8 cellular contexts compared by ENCODE assay signal in the genomic region with DNA sequence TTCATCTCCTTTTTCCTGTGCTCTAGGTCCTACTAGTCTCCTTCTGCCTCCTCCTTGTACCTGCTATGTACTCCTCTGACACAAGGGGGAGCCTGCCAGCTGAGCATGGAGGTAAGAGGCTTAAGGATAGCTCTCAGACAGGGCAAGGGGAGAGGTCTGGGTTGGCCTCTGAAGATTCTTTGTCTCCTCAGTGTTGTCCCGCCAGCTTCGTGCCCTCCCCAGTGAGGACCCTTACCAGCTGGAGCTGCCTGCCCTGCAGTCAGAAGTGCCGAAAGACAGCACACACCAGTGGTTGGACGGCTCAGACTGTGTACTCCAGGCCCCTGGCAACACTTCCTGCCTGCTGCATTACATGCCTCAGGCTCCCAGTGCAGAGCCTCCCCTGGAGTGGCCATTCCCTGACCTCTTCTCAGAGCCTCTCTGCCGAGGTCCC. TPM values are rescaled to one million over a fixed set of nuclear protein-coding genes. Genes with fewer than 3 reads are reported as not detected.
DNase-seq lines count a peak whose midpoint lies in the region; ATAC-seq and TF ChIP-seq lines count a peak whose summit lies in the region.

No MANE protein-coding gene starts in this region.

- no peak overlapping the region for H4K5ac ChIP-seq in H9 (ENCODE audit: insufficient read length, low read depth, low read length)

- H3K27ac ChIP-seq in C4-2B: no peak overlapping the region
- no peak overlapping the region for H3K27ac ChIP-seq in H9 (ENCODE audit: insufficient read length, low read depth, low read length)
- H3K27ac ChIP-seq in ectodermal cell (ENCODE audit: insufficient read depth, low read depth, low read length, poor library complexity, severe bottlenecking): peak overlapping the region; percentile 76
- H3K27ac ChIP-seq in tibial artery: peak overlapping the region in 1 of 2 donors; percentile 99

- DNase-seq in H9 (peak; percentile 85), NCI-H524 treated with DMSO at 0.1 percent for 48 hours (lab: John Stamatoyannopoulos, UW) (peak; percentile 34), midbrain (lab: John Stamatoyannopoulos, UW) (peak; percentile 28), tibial artery (peak in 1 of 2 donors; percentile 80)
- DNase-seq in activated CD4-positive, alpha-beta T cell treated with anti-CD3 and anti-CD28 coated beads for 4 hours: peak; percentile 66 to 74

- no peaks in the 10 kb centered on the region; the same call in 1 of the 2 replicates for H3K27me3 Mint-ChIP-seq in H9 (ENCODE audit: low read depth)

- no peak overlapping the region for H2AK5ac ChIP-seq in H9 (ENCODE audit: insufficient read length, low read length)

- H3K27me3 ChIP-seq in H9 (ENCODE audit: insufficient read depth, low read length): no peaks in the 10 kb centered on the region
- no peaks in the 10 kb centered on the region for H3K27me3 ChIP-seq in ectodermal cell (ENCODE audit: control insufficient read depth, insufficient read depth, low read length, poor library complexity, severe bottlenecking)
- H3K27me3 ChIP-seq in tibial artery: no peaks in the 10 kb centered on the region

- WGBS in H9 (ENCODE audit: extremely low coverage, insufficient read length, low lambda C conversion rate): no CpG with 5 or more reads among the region's 5 CpGs
- WGBS in ectodermal cell, 2 experiments: 63 to 66% methylated on average over 5 of the region's 5 CpGs

- no peaks in the 10 kb centered on the region for H3K79me1 ChIP-seq in H9 (ENCODE audit: insufficient read depth, low read depth, low read length, poor library complexity, severe bottlenecking)

- ATAC-seq in GM21515 (IDR thresholded peaks at IDR 0.05; ENCODE audit: unreplicated experiment): no peak

- H3K4me3 ChIP-seq in ectodermal cell (ENCODE audit: insufficient read depth, low read depth, low read length) (no peak overlapping the region), tibial artery (no peak overlapping the region)

- H3K4me2 ChIP-seq in H9 (ENCODE audit: insufficient read depth, insufficient read length, low read length): no peak overlapping the region

- H3K36me3 ChIP-seq in ectodermal cell (ENCODE audit: control insufficient read depth, insufficient read depth, low read length) (peaks cover 50% of the 10 kb centered on the region), tibial artery (peaks cover 61 to 68% (median 67%) of the 10 kb centered on the region in 3 donors)

- H4K20me1 ChIP-seq in H9 (ENCODE audit: control insufficient read depth, insufficient read depth, insufficient read length): no peaks in the 10 kb centered on the region

- H3K79me2 ChIP-seq in H9 (ENCODE audit: insufficient read depth, low read length): no peaks in the 10 kb centered on the region

- H2AFZ ChIP-seq in H9 (ENCODE audit: low read length): no peak overlapping the region

- no peak overlapping the region for H4K91ac ChIP-seq in H9 (ENCODE audit: insufficient read length, low read depth, low read length)

- H3K9me3 ChIP-seq in H9 (ENCODE audit: control insufficient read depth, low read depth, low read length): no peaks in the 10 kb centered on the region
- H3K9me3 ChIP-seq in ectodermal cell (ENCODE audit: control insufficient read depth, low read length): no peaks in the 10 kb centered on the region
- no peaks in the 10 kb centered on the region for H3K9me3 ChIP-seq in tibial artery

- H3K36me3 Mint-ChIP-seq in H9 (ENCODE audit: insufficient read depth in 1 of 3, low read depth in 3 of 3): peaks cover 30 to 68% (median 62%) of the 10 kb centered on the region in 3 experiments; a peak in 6 of 7 replicates

- TF ChIP-seq CTCF in C4-2B (conservative IDR thresholded peaks at IDR 0.05): peak; percentile 88
- TF ChIP-seq CTCF in H9 (conservative IDR thresholded peaks at IDR 0.05): peak; percentile 82
- TF ChIP-seq CTCF in tibial artery (IDR thresholded peaks at IDR 0.05): peak; percentile 75 to 82

- H3K9ac ChIP-seq in H9 (ENCODE audit: extremely low read depth, insufficient read length, low read length): no peak overlapping the region

- H2BK12ac ChIP-seq in H9 (ENCODE audit: insufficient read length, low read depth, low read length): no peak overlapping the region

- peak overlapping the region in 1 of 3 experiments; percentile 75; a peak in 1 of 7 replicates for H3K27ac Mint-ChIP-seq in H9

- no peak overlapping the region for H2BK15ac ChIP-seq in H9 (ENCODE audit: low read depth, low read length)

- no peak overlapping the region for H3K18ac ChIP-seq in H9 (ENCODE audit: insufficient read length, low read depth, low read length)

- H2BK120ac ChIP-seq in H9 (ENCODE audit: low read depth, low read length, poor library complexity, severe bottlenecking): no peak overlapping the region

- H3K4ac ChIP-seq in H9 (ENCODE audit: low read depth, low read length): no peak overlapping the region

- no peak overlapping the region for H2BK20ac ChIP-seq in H9 (ENCODE audit: low read depth, low read length, poor library complexity, severe bottlenecking)

- H3K14ac ChIP-seq in H9 (ENCODE audit: insufficient read depth, low read length): no peak overlapping the region

- no peaks in the 10 kb centered on the region for H3K4me1 ChIP-seq in H9 (ENCODE audit: insufficient read depth, low read length)
- H3K4me1 ChIP-seq in ectodermal cell (ENCODE audit: control insufficient read depth, insufficient read depth, low read length): peaks cover 9% of the 10 kb centered on the region
- H3K4me1 ChIP-seq in tibial artery: peaks cover 0 to 29% (median 17%) of the 10 kb centered on the region in 4 donors

- no peaks in the 10 kb centered on the region for H3K9me3 Mint-ChIP-seq in H9

- H4K8ac ChIP-seq in H9 (replicated peaks; ENCODE audit: insufficient read length, low read depth, low read length): no peak overlapping the region

- no peak overlapping the region for H3K4me3 Mint-ChIP-seq in H9

- peaks cover 7% of the 10 kb centered on the region for H3K23me2 ChIP-seq in H9 (ENCODE audit: insufficient read length, low read depth, low read length, poor library complexity, severe bottlenecking)

- no peak overlapping the region for H3T11ph ChIP-seq in H9 (ENCODE audit: low read length)

- no peak overlapping the region for H3K23ac ChIP-seq in H9 (ENCODE audit: insufficient read length, low read depth, low read length)

- H3K56ac ChIP-seq in H9 (ENCODE audit: insufficient read length, low read depth, low read length): no peak overlapping the region

- H2BK5ac ChIP-seq in H9 (ENCODE audit: insufficient read length, low read length): no peak overlapping the region

- H3K4me1 Mint-ChIP-seq in H9: peaks cover 12 to 14% of the 10 kb centered on the region in 2 experiments

- intact Hi-C loops in tibial artery (cut with DNase I; ENCODE audit: low total_unique reads): no loop called here

RNA-seq across cellular contexts. Expression of gene CREB3, which starts 3.8 kb away (rescaled TPM):
- total RNA-seq in H9 (2021): 26.9 and 27.3 TPM in 2 replicates
- 35.8 TPM for polyA plus RNA-seq in ectodermal cell (2013, experiment 1 of 4)
- 38.9 TPM for polyA plus RNA-seq in ectodermal cell (2013, experiment 2 of 4)
- 28.5 TPM for polyA plus RNA-seq in ectodermal cell (2013, experiment 3 of 4)
- polyA plus RNA-seq in ectodermal cell (2013, experiment 4 of 4): 34.9 TPM

RNA-seq across cellular contexts. Expression of gene TLN1, which starts 4.2 kb away (rescaled TPM):
- 102 and 103 TPM in 2 replicates for total RNA-seq in H9 (2021)
- 60.0 TPM for polyA plus RNA-seq in ectodermal cell (2013, experiment 1 of 4)
- 70.5 TPM for polyA plus RNA-seq in ectodermal cell (2013, experiment 2 of 4)
- 52.5 TPM for polyA plus RNA-seq in ectodermal cell (2013, experiment 3 of 4)
- 62.7 TPM for polyA plus RNA-seq in ectodermal cell (2013, experiment 4 of 4)

RNA-seq across cellular contexts. Expression of gene GBA2, which starts 12.8 kb away (rescaled TPM):
- total RNA-seq in H9 (2021): 90.7 and 103 TPM in 2 replicates
- polyA plus RNA-seq in ectodermal cell (2013, experiment 1 of 4): 112 TPM
- polyA plus RNA-seq in ectodermal cell (2013, experiment 2 of 4): 119 TPM
- polyA plus RNA-seq in ectodermal cell (2013, experiment 3 of 4): 72.1 TPM
- polyA plus RNA-seq in ectodermal cell (2013, experiment 4 of 4): 87.4 TPM

RNA-seq across cellular contexts. Expression of gene RGP1, which starts 12.9 kb away (rescaled TPM):
- total RNA-seq in H9 (2021): 23.5 and 25.7 TPM in 2 replicates
- polyA plus RNA-seq in ectodermal cell (2013, experiment 1 of 4): 23.1 TPM
- polyA plus RNA-seq in ectodermal cell (2013, experiment 2 of 4): 23.4 TPM
- polyA plus RNA-seq in ectodermal cell (2013, experiment 3 of 4): 17.3 TPM
- polyA plus RNA-seq in ectodermal cell (2013, experiment 4 of 4): 21.3 TPM

RNA-seq across cellular contexts. Expression of gene MSMP, which starts 17.9 kb away (rescaled TPM):
- 0.83 and 0.97 TPM in 2 replicates for total RNA-seq in H9 (2021)
- polyA plus RNA-seq in ectodermal cell (2013, experiment 1 of 4): 1.3 TPM
- polyA plus RNA-seq in ectodermal cell (2013, experiment 2 of 4): not detected
- polyA plus RNA-seq in ectodermal cell (2013, experiment 3 of 4): not detected
- polyA plus RNA-seq in ectodermal cell (2013, experiment 4 of 4): not detected
